ENCODE assay signal across 8 cellular contexts in genomic region chr12:46524778-46525177, GRCh38.
A peak's percentile ranks its signal among the peaks of the same experiment; 100 is the strongest.
DNase-seq lines count a peak whose midpoint lies in the region; ATAC-seq, FAIRE-seq and TF ChIP-seq lines count a peak whose summit lies in the region.

No MANE protein-coding gene starts in this region.

- H3K4me1 ChIP-seq in CD8-positive, alpha-beta T cell (ENCODE audit: insufficient read depth, low read length): peaks cover 23% of the 10 kb centered on the region
- H3K4me1 ChIP-seq in SJSA1 (replicated peaks): peaks cover 36% of the 10 kb centered on the region
- H3K4me1 ChIP-seq in pancreas: no peaks in the 10 kb centered on the region
- H3K4me1 ChIP-seq in A673 (ENCODE audit: insufficient read depth, low read length, poor library complexity, severe bottlenecking): peaks cover 10% of the 10 kb centered on the region

- H3K4me3 Mint-ChIP-seq in CD8-positive, alpha-beta T cell: peak overlapping the region; percentile 74

- no peak for FAIRE-seq in pancreas (lab: Jason Lieb, UNC)

- BruUV-seq in A673 (replicated peaks; lab: Mats Ljungman, UMichigan): no TSS peak

- no peaks in the 10 kb centered on the region for H3K36me3 Mint-ChIP-seq in CD8-positive, alpha-beta T cell

- no peaks in the 10 kb centered on the region for H3K36me3 ChIP-seq in CD8-positive, alpha-beta T cell (ENCODE audit: insufficient read depth, low read length)
- no peaks in the 10 kb centered on the region for H3K36me3 ChIP-seq in SJSA1
- H3K36me3 ChIP-seq in pancreas: no peaks in the 10 kb centered on the region
- H3K36me3 ChIP-seq in A673 (ENCODE audit: insufficient read depth, low read length, poor library complexity, severe bottlenecking): no peaks in the 10 kb centered on the region

- TF ChIP-seq CTCF in CD8-positive, alpha-beta T cell (IDR thresholded peaks at IDR 0.05): no peak
- TF ChIP-seq CTCF in fibroblast of the aortic adventitia (IDR thresholded peaks at IDR 0.05; ENCODE audit: insufficient read depth, low read length) (no peak), pancreas (IDR thresholded peaks at IDR 0.05) (no peak), A673 (conservative IDR thresholded peaks at IDR 0.05; ENCODE audit: low read depth, low read length) (no peak)

- H3K4me1 Mint-ChIP-seq in CD8-positive, alpha-beta T cell (ENCODE audit: low read depth): peaks cover 34% of the 10 kb centered on the region

- peak overlapping the region; percentile 95 for H3K27ac Mint-ChIP-seq in CD8-positive, alpha-beta T cell

- H3K9me3 ChIP-seq in CD8-positive, alpha-beta T cell (ENCODE audit: low read length): no peaks in the 10 kb centered on the region
- no peaks in the 10 kb centered on the region for H3K9me3 ChIP-seq in SJSA1 (replicated peaks)
- no peaks in the 10 kb centered on the region for H3K9me3 ChIP-seq in pancreas
- H3K9me3 ChIP-seq in A673 (ENCODE audit: low read depth, low read length, poor library complexity, severe bottlenecking): no peaks in the 10 kb centered on the region

- POLR2A ChIA-PET in CD8-positive, alpha-beta T cell (lab: Charles Lee): interaction anchor here (1.0 to 1.3 kb wide), 2 partner anchors 11 to 137 kb away, joined by 3 read pairs; no protein-coding TSS in a partner anchor
- POLR2A ChIA-PET in A673 (lab: Charles Lee; ENCODE audit: low non-redundant PET): no interaction called here

- CTCF ChIA-PET in CD8-positive, alpha-beta T cell (lab: Charles Lee): interaction anchor here (1.6 kb wide), 1 partner anchor 10 kb away, joined by 4 read pairs; no protein-coding TSS in a partner anchor
- CTCF ChIA-PET in A673 (lab: Charles Lee): no interaction called here

- H3K27ac ChIP-seq in CD8-positive, alpha-beta T cell (ENCODE audit: low read depth, low read length): no peak overlapping the region
- H3K27ac ChIP-seq in SJSA1 (peak overlapping the region; percentile 81), pancreas (no peak overlapping the region), A673 (ENCODE audit: low read depth, low read length, poor library complexity, severe bottlenecking) (no peak overlapping the region)

- intact Hi-C loops in CD8-positive, alpha-beta T cell (cut with DNase I, micrococcal nuclease): loop anchor here in 1 of 2 experiments (5.0 kb wide), 2 partner anchors 53 to 152 kb away; partner anchors contain the start of gene SLC38A2
- intact Hi-C loops in pancreas (cut with DNase I): no loop called here
- intact Hi-C loops in A673 (cut with micrococcal nuclease; ENCODE audit: unreplicated experiment): no loop called here

- no peak overlapping the region for H3K4me3 ChIP-seq in CD8-positive, alpha-beta T cell (ENCODE audit: low read depth, low read length)
- H3K4me3 ChIP-seq in SJSA1 (no peak overlapping the region), fibroblast of the aortic adventitia (ENCODE audit: low read depth, low read length) (no peak overlapping the region), pancreas (no peak overlapping the region), A673 (ENCODE audit: low read depth, low read length, poor library complexity, severe bottlenecking) (no peak overlapping the region)

- WGBS in pancreas, 2 donors: 68 to 75% methylated on average over 2 of the region's 2 CpGs

- ATAC-seq in CD8-positive, alpha-beta T cell: no peak
- peak in 3 of 4 donors; percentile 52 to 79 (median 73) for ATAC-seq in pancreas
- ATAC-seq in stimulated activated naive CD8-positive, alpha-beta T cell treated with anti-CD3 and anti-CD28 coated beads, Interleukin-15, Interleukin-2, amounts not matched to agents 100 U/mL and 50 U/mL, for 24 hours: no peak

- peaks cover 8% of the 10 kb centered on the region for H3K9me3 Mint-ChIP-seq in CD8-positive, alpha-beta T cell

- H3K27me3 Mint-ChIP-seq in CD8-positive, alpha-beta T cell (ENCODE audit: low read depth): no peaks in the 10 kb centered on the region

- no peaks in the 10 kb centered on the region for H3K27me3 ChIP-seq in CD8-positive, alpha-beta T cell (ENCODE audit: insufficient read depth, low read length)
- H3K27me3 ChIP-seq in SJSA1 (replicated peaks) (no peaks in the 10 kb centered on the region), pancreas (no peaks in the 10 kb centered on the region), A673 (replicated peaks; ENCODE audit: insufficient read depth, low read depth, low read length, poor library complexity) (no peaks in the 10 kb centered on the region)

- DNase-seq in CD8-positive, alpha-beta T cell: no peak
- DNase-seq in SJSA1 (ENCODE audit: low read depth in 1 of 2, low spot score in 2 of 2): peak; percentile 35 to 55
- peak; percentile 99 for DNase-seq in fibroblast of the aortic adventitia (ENCODE audit: low read depth)
- DNase-seq in pancreas: peak in 4 of 6 donors; percentile 43 to 57 (median 52)
- no peak for DNase-seq in stimulated activated CD4-positive, alpha-beta T cell treated with anti-CD3 and anti-CD28 coated beads, Interleukin-1b, Interleukin-23, amount 100 ng/mL, for 48 hours
- no peak for DNase-seq in A673 (ENCODE audit: low spot score)
- DNase-seq in DMS79 (lab: John Stamatoyannopoulos, UW): no peak
- DNase-seq in stimulated activated naive CD8-positive, alpha-beta T cell treated with anti-CD3 and anti-CD28 coated beads, Interleukin-15, Interleukin-2, amounts not matched to agents 100 U/mL and 50 U/mL, for 24 hours: no peak

Comparison
In these comparisons a context has a peak if more than half of its experiments do, and no peak if none do; other contexts are left out.
1. ATAC-seq: peak in pancreas (3 of 4); none in CD8-positive, alpha-beta T cell (single experiment) and stimulated activated naive CD8-positive, alpha-beta T cell treated with anti-CD3 and anti-CD28 coated beads, Interleukin-15, Interleukin-2, amounts not matched to agents 100 U/mL and 50 U/mL, for 24 hours (single experiment).
2. DNase-seq: peak in SJSA1 (2 of 2), fibroblast of the aortic adventitia (single experiment) and pancreas (4 of 6); none in CD8-positive, alpha-beta T cell (0 of 7), stimulated activated CD4-positive, alpha-beta T cell treated with anti-CD3 and anti-CD28 coated beads, Interleukin-1b, Interleukin-23, amount 100 ng/mL, for 48 hours (single experiment), A673 (single experiment), DMS79 (single experiment) and stimulated activated naive CD8-positive, alpha-beta T cell treated with anti-CD3 and anti-CD28 coated beads, Interleukin-15, Interleukin-2, amounts not matched to agents 100 U/mL and 50 U/mL, for 24 hours (single experiment).